Comparison of ENCODE assay signal across 17 cellular contexts in the genomic region with DNA sequence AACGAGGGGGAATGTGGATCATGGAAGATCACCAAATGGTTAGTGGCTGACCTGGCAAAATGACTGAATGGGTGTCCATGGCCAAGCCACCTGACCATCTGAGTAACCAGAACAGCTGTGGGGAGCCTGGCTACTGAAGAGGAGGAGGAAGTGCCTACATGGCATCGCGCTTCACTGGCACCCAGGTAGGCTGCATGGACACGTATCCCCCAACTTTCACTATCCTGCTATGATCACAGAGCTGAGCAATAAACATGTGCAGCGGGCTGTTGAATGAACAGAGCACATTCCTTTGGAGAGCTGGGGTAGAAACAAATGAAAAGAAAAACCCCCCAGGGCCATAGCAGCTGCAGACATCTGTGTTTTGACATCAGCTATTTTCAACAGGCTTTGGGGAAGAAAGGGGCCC. TPM values are rescaled to one million over a fixed set of nuclear protein-coding genes. Genes with fewer than 3 reads are reported as not detected.
DNase-seq lines count a peak whose midpoint lies in the region; ATAC-seq and TF ChIP-seq lines count a peak whose summit lies in the region.
"Had no signal": no experiment of that assay in that cellular context is flagged by ENCODE, and none has a peak within 500 bp of the region (broad histone marks: within the 10 kb centered on the region; RNA-seq: fewer than 3 reads in every experiment).

No MANE protein-coding gene starts in this region.

- DNase-seq in SJCRH30 = peak; percentile 88 to 94
- peak; percentile 54 for DNase-seq in left ventricle myocardium inferior
- peak in 1 of 2 donors; percentile 43 for DNase-seq in trophoblast cell
- no peak for DNase-seq in globus pallidus (ENCODE audit: low spot score)
- DNase-seq in mesenteric fat pad (ENCODE audit: low spot score) = no peak
- DNase-seq: activated CD8-positive, alpha-beta memory T cell treated with anti-CD3 and anti-CD28 coated beads, Interleukin-2, amount 10 ng/mL, durations not matched to agents 7 days and 5 days; activated gamma-delta T cell treated with Interleukin-2 at 50 U/mL for 16 hours; body of pancreas; Caco-2; GF-D8; NCI-H146; NCI-H446 treated with DMSO at 0.1 percent for 48 hours; WERI-Rb-1 had no signal

- H4K8ac ChIP-seq in trophoblast cell (ENCODE audit: low read depth, low read length) = no peak overlapping the region

- no peak overlapping the region for H2AK5ac ChIP-seq in trophoblast cell (ENCODE audit: low read length)

- H2AFZ ChIP-seq in trophoblast cell (ENCODE audit: insufficient read depth, low read length, poor library complexity) = no peak overlapping the region

- WGBS in trophoblast cell (ENCODE audit: extremely low coverage, insufficient coverage, insufficient read length) = no CpG with 5 or more reads among the region's 5 CpGs

- H2BK12ac ChIP-seq in trophoblast cell (ENCODE audit: low read length) = no peak overlapping the region

- no peak for ATAC-seq in HG02588 (IDR thresholded peaks at IDR 0.05; ENCODE audit: unreplicated experiment)
- no peak for ATAC-seq in HG03442 (IDR thresholded peaks at IDR 0.05; ENCODE audit: unreplicated experiment)
- ATAC-seq: activated CD8-positive, alpha-beta memory T cell treated with anti-CD3 and anti-CD28 coated beads, Interleukin-2, amount 10 ng/mL, durations not matched to agents 7 days and 5 days; body of pancreas; HCT116 had no signal

- no peak overlapping the region for H2BK120ac ChIP-seq in trophoblast cell (ENCODE audit: insufficient read depth, low read length, poor library complexity)

- H3K27ac ChIP-seq in BLaER1 (peak overlapping the region; percentile 81), SJCRH30 (peak overlapping the region; percentile 89), left ventricle myocardium inferior (replicated peaks) (peak overlapping the region; percentile 76), trophoblast cell (ENCODE audit: low read depth, low read length) (peak overlapping the region; percentile 15)
- H3K27ac ChIP-seq: body of pancreas, WERI-Rb-1 had no signal

- peak overlapping the region; percentile 93 for H3K4me2 ChIP-seq in BLaER1
- no peak overlapping the region for H3K4me2 ChIP-seq in trophoblast cell (ENCODE audit: low read length)

- H3K79me1 ChIP-seq in trophoblast cell (ENCODE audit: low read length) = no peaks in the 10 kb centered on the region

- no peaks in the 10 kb centered on the region for H3K79me2 ChIP-seq in trophoblast cell (ENCODE audit: control insufficient read depth, insufficient read depth, low read length, poor library complexity)

- H3K18ac ChIP-seq in trophoblast cell (ENCODE audit: low read length) = no peak overlapping the region

- H3K4me3 ChIP-seq in BLaER1 (peak overlapping the region; percentile 46), SJCRH30 (peak overlapping the region; percentile 7), left ventricle myocardium inferior (no peak overlapping the region), trophoblast cell (ENCODE audit: low read depth, low read length) (no peak overlapping the region)
- H3K4me3 ChIP-seq: body of pancreas had no signal

- H3K27me3 ChIP-seq in BLaER1 (no peaks in the 10 kb centered on the region), SJCRH30 (no peaks in the 10 kb centered on the region), left ventricle myocardium inferior (ENCODE audit: low read depth) (no peaks in the 10 kb centered on the region), trophoblast cell (ENCODE audit: insufficient read depth, low read length) (no peaks in the 10 kb centered on the region)
- H3K27me3 ChIP-seq: body of pancreas had no signal

- H4K12ac ChIP-seq in trophoblast cell (ENCODE audit: low read depth, low read length) = no peak overlapping the region

- H3K9me3 ChIP-seq in BLaER1 (no peaks in the 10 kb centered on the region), SJCRH30 (replicated peaks) (no peaks in the 10 kb centered on the region), left ventricle myocardium inferior (replicated peaks) (no peaks in the 10 kb centered on the region), trophoblast cell (ENCODE audit: insufficient read depth, low read depth, low read length) (no peaks in the 10 kb centered on the region)
- H3K9me3 ChIP-seq: body of pancreas, Caco-2 had no signal

- peaks cover 60% of the 10 kb centered on the region for H3K36me3 ChIP-seq in BLaER1
- H3K36me3 ChIP-seq in SJCRH30 = peaks cover 37% of the 10 kb centered on the region
- H3K36me3 ChIP-seq in left ventricle myocardium inferior = peaks cover 52% of the 10 kb centered on the region
- peaks cover 29 to 30% of the 10 kb centered on the region in 2 experiments for H3K36me3 ChIP-seq in trophoblast cell (ENCODE audit: control insufficient read depth in 1 of 2, insufficient read depth in 2 of 2, low read length in 2 of 2)

- peaks cover 35% of the 10 kb centered on the region for H4K20me1 ChIP-seq in BLaER1

- no peak for TF ChIP-seq CTCF in left ventricle myocardium inferior (IDR thresholded peaks at IDR 0.05; ENCODE audit: borderline replicate concordance)

- no peak overlapping the region for H2BK5ac ChIP-seq in trophoblast cell (ENCODE audit: low read depth, low read length, poor library complexity)

- peak overlapping the region; percentile 1 for H3K14ac ChIP-seq in trophoblast cell (ENCODE audit: low read length)

- H3K4me1 ChIP-seq in BLaER1 (peaks cover 78% of the 10 kb centered on the region), SJCRH30 (peaks cover 29% of the 10 kb centered on the region), left ventricle myocardium inferior (peaks cover 76% of the 10 kb centered on the region), trophoblast cell (ENCODE audit: control insufficient read depth in 1 of 2, insufficient read depth in 2 of 2, low read length in 2 of 2) (peaks cover 31% of the 10 kb centered on the region in 2 experiments)
- H3K4me1 ChIP-seq: body of pancreas, Caco-2 had no signal

- no peak overlapping the region for H3K23ac ChIP-seq in trophoblast cell (ENCODE audit: low read length)

- intact Hi-C loops in left ventricle myocardium inferior (cut with micrococcal nuclease) = no loop called here

- H4K91ac ChIP-seq in trophoblast cell (ENCODE audit: low read depth, low read length) = no peak overlapping the region

- H3K4ac ChIP-seq in trophoblast cell (ENCODE audit: low read depth, low read length) = no peak overlapping the region

- H3K9ac ChIP-seq in BLaER1 = peak overlapping the region; percentile 67
- no peak overlapping the region for H3K9ac ChIP-seq in trophoblast cell (ENCODE audit: low read length)

RNA-seq across cellular contexts. Expression of gene AKR1B1, which starts 6.5 kb away (rescaled TPM):
- total RNA-seq in SJCRH30 (2014; rRNA removed; shearing (Covaris generic)) = 141 and 145 TPM in 2 replicates
- total RNA-seq in left ventricle myocardium inferior (280 TPM), mesenteric fat pad (124 TPM)
- polyA plus RNA-seq in trophoblast cell (2013) = 219 and 229 TPM in 2 replicates

Comparison
In these comparisons a context has a peak if more than half of its experiments do, and no peak if none do; other contexts are left out.
1. H3K27ac ChIP-seq: peak in every context shown above with its lines; median percentile 89 in SJCRH30; 81 in BLaER1; 76 in left ventricle myocardium inferior; 15 in trophoblast cell.
2. H3K4me3 ChIP-seq: peak in BLaER1 (single experiment) and SJCRH30 (single experiment); none in left ventricle myocardium inferior (single experiment) and trophoblast cell (single experiment).
3. DNase-seq: peak in SJCRH30 (2 of 2) and left ventricle myocardium inferior (single experiment); none in globus pallidus (single experiment) and mesenteric fat pad (single experiment).